ENCODE assay signal across 12 cellular contexts in the genomic region with DNA sequence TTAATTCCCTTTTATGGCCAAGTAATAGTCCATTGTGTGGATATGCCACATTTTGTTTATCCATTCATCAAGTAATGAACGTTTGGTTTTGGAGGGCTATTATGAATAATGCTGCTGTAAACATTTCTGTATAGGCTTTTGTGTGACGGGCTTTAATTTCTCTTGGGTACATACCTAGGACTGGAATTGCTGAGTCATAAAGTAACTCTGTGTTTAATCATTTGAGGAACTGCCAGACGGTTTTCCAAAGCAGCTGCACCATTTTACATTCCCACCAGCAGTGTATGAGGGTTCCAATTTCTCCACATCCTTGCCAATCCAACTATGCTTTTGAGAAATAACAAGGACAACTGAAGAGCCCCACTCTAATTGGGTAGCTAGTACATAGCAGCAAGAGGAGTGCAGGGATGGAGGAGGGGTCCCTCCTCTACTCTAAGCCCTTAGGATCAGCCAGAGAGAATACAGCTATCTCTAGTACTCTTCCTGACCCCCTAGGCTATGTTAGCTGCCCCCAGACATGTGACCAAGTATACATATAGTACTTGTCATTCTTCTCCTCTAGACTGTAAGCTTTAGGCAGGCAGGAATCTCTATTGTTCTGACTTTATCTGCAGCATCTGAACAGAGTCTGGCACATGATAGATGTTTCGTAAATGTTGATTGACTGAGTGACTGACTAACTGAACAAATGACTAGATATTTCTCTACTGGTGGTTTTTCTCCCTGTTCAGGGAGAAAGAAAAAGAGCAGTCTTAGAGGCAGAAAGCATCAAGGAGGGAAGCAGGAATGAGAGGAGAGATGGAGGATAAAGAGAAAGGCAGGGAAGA. TPM values are rescaled to one million over a fixed set of nuclear protein-coding genes. Genes with fewer than 3 reads are reported as not detected.
A peak's percentile ranks its signal among the peaks of the same experiment; 100 is the strongest.
DNase-seq lines count a peak whose midpoint lies in the region; ATAC-seq, FAIRE-seq and TF ChIP-seq lines count a peak whose summit lies in the region.
"Had no signal": no experiment of that assay in that cellular context is flagged by ENCODE, and none has a peak within 500 bp of the region (broad histone marks: within the 10 kb centered on the region; RNA-seq: fewer than 3 reads in every experiment).

No MANE protein-coding gene starts in this region.

- in situ Hi-C loops in GM12878 (cut with MboI), result loop anchor here (25.0 kb wide), 1 partner anchor 634 kb away; no protein-coding TSS in a partner anchor

- intact Hi-C loops in GM12878 (cut with micrococcal nuclease; ENCODE audit: unreplicated experiment) (loop anchor here (5.0 kb wide), 1 partner anchor 121 kb away; no protein-coding TSS in a partner anchor), Right ventricle myocardium superior (cut with DNase I) (no loop called here)

- H3K4me1 ChIP-seq in GM12878 (ENCODE audit: control insufficient read depth, insufficient read depth, low read length), result peaks cover 41% of the 10 kb centered on the region

- H3K27me3 ChIP-seq in GM12878 (replicated peaks in 1 of 2; ENCODE audit: control insufficient read depth in 2 of 2, insufficient read depth in 2 of 2, low read length in 1 of 2), result no peaks in the 10 kb centered on the region

- no peaks in the 10 kb centered on the region for H3K36me3 Mint-ChIP-seq in nephron (ENCODE audit: low read depth)

- H3K4me3 ChIP-seq in GM12878, result no peak overlapping the region
- H3K4me3 ChIP-seq: HAP-1 had no signal

- SMC1A ChIA-PET in GM12878 (lab: Charles Lee; ENCODE audit: uncharacterized antibody, unreplicated experiment), result interaction anchor here (1.1 to 9.9 kb wide), 9 partner anchors 9 to 447 kb away, joined by 3 to 136 read pairs (median 5); partner anchors contain the start of genes MATR3 and SPATA24

- TF ChIP-seq CTCF in GM12878 (IDR thresholded peaks at IDR 0.05 in 2 of 3, conservative IDR thresholded peaks at IDR 0.05 in 1 of 3; ENCODE audit: control insufficient read depth in 2 of 3, extremely low read depth in 1 of 3, insufficient read depth in 1 of 3, low read depth in 3 of 3, low read length in 3 of 3) (no peak), nephron (IDR thresholded peaks at IDR 0.05; ENCODE audit: unreplicated experiment in 3 of 3) (no peak)

- TF ChIP-seq EP300 in GM12878 (IDR thresholded peaks at IDR 0.05; ENCODE audit: borderline replicate concordance in 1 of 2, control insufficient read depth in 1 of 2, low read depth in 2 of 2, low read length in 2 of 2), result no peak

- peak; percentile 91 for DNase-seq in EH (ENCODE audit: low read depth)
- peak; percentile 21 to 50 for DNase-seq in NCI-H1930 (lab: John Stamatoyannopoulos, UW)
- no peak for DNase-seq in GM12878 (ENCODE audit: low read depth, low spot score)
- no peak for DNase-seq in NCI-H510A treated with DMSO at 0.1 percent for 48 hours (lab: John Stamatoyannopoulos, UW)
- no peak for DNase-seq in Right ventricle myocardium superior
- DNase-seq: activated naive CD4-positive, alpha-beta T cell; stimulated activated naive CD8-positive, alpha-beta T cell treated with anti-CD3 and anti-CD28 coated beads, Interleukin-15, Interleukin-2, amounts not matched to agents 100 U/mL and 50 U/mL, for 24 hours; T-helper 2 cell had no signal

- no peaks in the 10 kb centered on the region for H3K9me3 Mint-ChIP-seq in nephron

- H3K27ac Mint-ChIP-seq in nephron, result no peak overlapping the region

- peak overlapping the region in 2 of 3 experiments; percentile 42 to 72 for H3K4me3 Mint-ChIP-seq in nephron

- no peak overlapping the region for H3K27ac ChIP-seq in GM12878 (ENCODE audit: control insufficient read depth, insufficient read depth)

- no TSS peak for BruUV-seq in GM12878 (replicated peaks; lab: Mats Ljungman, UMichigan)

- peaks cover 53% of the 10 kb centered on the region for H3K4me1 Mint-ChIP-seq in nephron

- H3K27me3 Mint-ChIP-seq in nephron (ENCODE audit: low read depth), result no peaks in the 10 kb centered on the region

- no peaks in the 10 kb centered on the region for H3K9me3 ChIP-seq in GM12878 (replicated peaks; ENCODE audit: control insufficient read depth, insufficient read depth, low read length)
- H3K9me3 ChIP-seq: HAP-1 had no signal

- 38% methylated on average over 4 of the region's 4 CpGs for WGBS in GM12878 (ENCODE audit: insufficient coverage, insufficient replicate concordance, low lambda C conversion rate, missing lambda C conversion rate)

- no peak overlapping the region for H3K9ac ChIP-seq in GM12878 (ENCODE audit: control insufficient read depth, insufficient read depth, low read length)

- H3K79me2 ChIP-seq in GM12878 (ENCODE audit: control insufficient read depth, insufficient read depth, low read length), result peaks cover 28% of the 10 kb centered on the region

- no peak overlapping the region; the same call in 1 of the 2 replicates for H3K4me2 ChIP-seq in GM12878 (ENCODE audit: control insufficient read depth, insufficient read depth)

- H4K20me1 ChIP-seq in GM12878 (ENCODE audit: control insufficient read depth, insufficient read depth), result no peaks in the 10 kb centered on the region; the same call in 1 of the 2 replicates

- TF ChIP-seq RAD21 in GM12878 (IDR thresholded peaks at IDR 0.05; ENCODE audit: insufficient read depth, low read depth, low read length), result no peak

- ATAC-seq in GM12878, result no peak
- ATAC-seq in HG02588 (IDR thresholded peaks at IDR 0.05; ENCODE audit: unreplicated experiment), result no peak
- no peak for ATAC-seq in HG02678 (IDR thresholded peaks at IDR 0.05; ENCODE audit: unreplicated experiment)
- no peak for ATAC-seq in Right ventricle myocardium superior (ENCODE audit: poor library complexity)
- ATAC-seq: stimulated activated naive CD8-positive, alpha-beta T cell treated with anti-CD3 and anti-CD28 coated beads, Interleukin-15, Interleukin-2, amounts not matched to agents 100 U/mL and 50 U/mL, for 24 hours had no signal

- CTCF ChIA-PET in GM12878 (lab: Yijun Ruan, JAX), result interaction anchor here (1.0 to 3.9 kb wide), 10 partner anchors 10 to 446 kb away, joined by 3 to 32 read pairs (median 5); no protein-coding TSS in a partner anchor

- no peak for TF ChIP-seq POLR2A in GM12878 (IDR thresholded peaks at IDR 0.05; ENCODE audit: low read depth, low read length)

- no peak for FAIRE-seq in GM12878 (lab: Jason Lieb, UNC)

- H2AFZ ChIP-seq in GM12878 (ENCODE audit: control insufficient read depth, low read depth, low read length), result no peak overlapping the region

- peaks cover 0 to 3% of the 10 kb centered on the region in 2 experiments; a peak in 1 of 4 replicates for H3K36me3 ChIP-seq in GM12878 (ENCODE audit: control insufficient read depth in 2 of 2, insufficient read depth in 2 of 2, low read length in 1 of 2)

- POLR2A ChIA-PET in GM12878 (lab: Charles Lee), result interaction anchor here (0.5 to 3.3 kb wide), 11 partner anchors 8 to 807 kb away, joined by 3 to 21 read pairs (median 4); partner anchors contain the start of gene MATR3

- RAD21 ChIA-PET in GM12878 (lab: Charles Lee; ENCODE audit: unreplicated experiment), result interaction anchor here (0.5 to 2.8 kb wide), 14 partner anchors 9 to 519 kb away, joined by 3 to 16 read pairs (median 4); partner anchors contain the start of genes MZB1 and PAIP2

TF ChIP-seq in GM12878, 131 proteins besides CTCF, POLR2A, EP300 and RAD21 (continues in another document):
- no peak for TF ChIP-seq NR2C1 (IDR thresholded peaks at IDR 0.05)
- no peak for TF ChIP-seq LARP7 (IDR thresholded peaks at IDR 0.05)
- TF ChIP-seq, protein P1, sequence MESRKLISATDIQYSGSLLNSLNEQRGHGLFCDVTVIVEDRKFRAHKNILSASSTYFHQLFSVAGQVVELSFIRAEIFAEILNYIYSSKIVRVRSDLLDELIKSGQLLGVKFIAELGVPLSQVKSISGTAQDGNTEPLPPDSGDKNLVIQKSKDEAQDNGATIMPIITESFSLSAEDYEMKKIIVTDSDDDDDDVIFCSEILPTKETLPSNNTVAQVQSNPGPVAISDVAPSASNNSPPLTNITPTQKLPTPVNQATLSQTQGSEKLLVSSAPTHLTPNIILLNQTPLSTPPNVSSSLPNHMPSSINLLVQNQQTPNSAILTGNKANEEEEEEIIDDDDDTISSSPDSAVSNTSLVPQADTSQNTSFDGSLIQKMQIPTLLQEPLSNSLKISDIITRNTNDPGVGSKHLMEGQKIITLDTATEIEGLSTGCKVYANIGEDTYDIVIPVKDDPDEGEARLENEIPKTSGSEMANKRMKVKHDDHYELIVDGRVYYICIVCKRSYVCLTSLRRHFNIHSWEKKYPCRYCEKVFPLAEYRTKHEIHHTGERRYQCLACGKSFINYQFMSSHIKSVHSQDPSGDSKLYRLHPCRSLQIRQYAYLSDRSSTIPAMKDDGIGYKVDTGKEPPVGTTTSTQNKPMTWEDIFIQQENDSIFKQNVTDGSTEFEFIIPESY (IDR thresholded peaks at IDR 0.05), result no peak
- TF ChIP-seq, protein P2, sequence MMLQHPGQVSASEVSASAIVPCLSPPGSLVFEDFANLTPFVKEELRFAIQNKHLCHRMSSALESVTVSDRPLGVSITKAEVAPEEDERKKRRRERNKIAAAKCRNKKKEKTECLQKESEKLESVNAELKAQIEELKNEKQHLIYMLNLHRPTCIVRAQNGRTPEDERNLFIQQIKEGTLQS (IDR thresholded peaks at IDR 0.05; ENCODE audit: borderline replicate concordance, extremely low read depth, low read depth, low read length), result no peak
- TF ChIP-seq NFIC (IDR thresholded peaks at IDR 0.05; ENCODE audit: low read depth, low read length), result no peak
- no peak for TF ChIP-seq TARDBP (IDR thresholded peaks at IDR 0.05; ENCODE audit: borderline replicate concordance)
- peak; percentile 58 to 69; a peak in 3 of 4 replicates for TF ChIP-seq IKZF2 (IDR thresholded peaks at IDR 0.05)
- peak; percentile 14; the same call in 1 of the 2 replicates for TF ChIP-seq BMI1 (IDR thresholded peaks at IDR 0.05; ENCODE audit: borderline replicate concordance)
- no peak for TF ChIP-seq POU2F2 (IDR thresholded peaks at IDR 0.05; ENCODE audit: borderline replicate concordance, low read depth, low read length)

RNA-seq across cellular contexts. Expression of gene MATR3, which starts 22.1 kb away (rescaled TPM):
- total RNA-seq in GM12878 (2013; cell fraction: nucleolus; rRNA removed), result 599 and 630 TPM in 2 replicates
- 134 and 173 TPM in 2 replicates for total RNA-seq in GM12878 (2014; rRNA removed)
- total RNA-seq in GM12878 (2014; rRNA removed; fragmentation: Illumina TruSeq; extraction: Trizol), result 394 and 401 TPM in 2 replicates
- 180 and 213 TPM in 2 replicates for total RNA-seq in GM12878 (2021)
- polyA plus RNA-seq in GM12878 (2011; ENCODE audit: low read depth), result 70.2 TPM
- polyA plus RNA-seq in GM12878 (2011; rRNA removed), result 230 and 407 TPM in 2 replicates
- 102 and 125 TPM in 2 replicates for polyA plus RNA-seq in GM12878 (2011; cell fraction: cytosol; rRNA removed)
- 123 and 141 TPM in 2 replicates for polyA plus RNA-seq in GM12878 (2011; cell fraction: nucleus; rRNA removed)
- 146 and 152 TPM in 2 replicates for polyA plus RNA-seq in GM12878 (2012)
- 276 and 414 TPM in 2 replicates for polyA plus RNA-seq in GM12878 (2014; fragmentation: Illumina TruSeq; extraction: Trizol)
- polyA plus RNA-seq in GM12878 (2014; fragmentation: Nextera tagmentation; extraction: Ambion mirVana), result 100 to 1,000 TPM; 149 to 187 TPM
- 194 and 201 TPM in 2 replicates for polyA plus RNA-seq in GM12878 (2014; rRNA removed)
- polyA plus RNA-seq in GM12878 (2016; fragmentation: Nextera tagmentation; extraction: Ambion mirVana), result 100 to 1,000 TPM; 347 to 380 TPM
- 284 and 298 TPM in 2 replicates for polyA minus RNA-seq in GM12878 (2011; rRNA and poly(A)+ RNA removed)
- polyA minus RNA-seq in GM12878 (2011; cell fraction: cytosol; rRNA and poly(A)+ RNA removed), result 79.1 and 117 TPM in 2 replicates
- polyA minus RNA-seq in GM12878 (2011; cell fraction: nucleus; rRNA and poly(A)+ RNA removed), result 110 and 161 TPM in 2 replicates
- 111 TPM for total RNA-seq in Right ventricle myocardium superior

Comparison
In these comparisons a context has a peak if more than half of its experiments do, and no peak if none do; other contexts are left out.
1. DNase-seq: peak in EH (single experiment) and NCI-H1930 (2 of 2); none in GM12878 (single experiment), NCI-H510A treated with DMSO at 0.1 percent for 48 hours (single experiment) and Right ventricle myocardium superior (single experiment).